Comparison of ENCODE assay signal across 8 cellular contexts in the genomic region with DNA sequence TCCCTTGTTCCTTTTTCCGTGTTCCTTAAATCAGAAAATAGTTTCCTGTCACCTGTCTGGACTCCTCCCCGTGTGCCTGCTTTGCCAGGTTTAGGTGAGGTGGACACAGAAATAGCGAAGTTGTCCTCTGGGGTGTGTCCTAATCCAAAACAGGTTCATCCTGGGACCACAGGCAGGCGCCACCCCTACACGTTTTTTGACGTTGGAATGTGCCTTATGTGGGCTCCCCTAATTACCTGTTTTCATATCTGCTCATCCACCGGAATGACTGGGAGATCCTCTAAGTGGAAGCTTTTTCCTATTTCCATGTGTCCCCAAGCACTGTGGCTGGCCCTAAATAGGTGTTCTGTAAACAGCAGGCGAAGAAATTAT. TPM values are rescaled to one million over a fixed set of nuclear protein-coding genes. Genes with fewer than 3 reads are reported as not detected.
DNase-seq lines count a peak whose midpoint lies in the region; ATAC-seq and TF ChIP-seq lines count a peak whose summit lies in the region.

No MANE protein-coding gene starts in this region.

- no peak overlapping the region for H4K91ac ChIP-seq in neuronal stem cell (ENCODE audit: low read depth, low read length, poor library complexity)

- H3K27ac ChIP-seq in DOHH2 (ENCODE audit: low read depth, low read length) (no peak overlapping the region), neuronal stem cell (replicated peaks; ENCODE audit: low read length) (no peak overlapping the region)

- peak; percentile 10 for ATAC-seq in HG03066 (IDR thresholded peaks at IDR 0.05; ENCODE audit: low read depth, unreplicated experiment)
- ATAC-seq in central memory CD8-positive, alpha-beta T cell (replicated peaks; ENCODE audit: extremely low read depth, poor library complexity, severe bottlenecking), result no peak
- ATAC-seq in HG03565 (IDR thresholded peaks at IDR 0.05; ENCODE audit: unreplicated experiment), result no peak
- ATAC-seq in GM21447 (IDR thresholded peaks at IDR 0.05; ENCODE audit: unreplicated experiment), result no peak

- no peaks in the 10 kb centered on the region for H3K79me1 ChIP-seq in neuronal stem cell (ENCODE audit: low read depth, low read length)

- peaks cover 38% of the 10 kb centered on the region for H3K79me2 ChIP-seq in DOHH2 (ENCODE audit: control insufficient read depth, low read length)

- no peaks in the 10 kb centered on the region for H3F3A ChIP-seq in DOHH2 (ENCODE audit: control insufficient read depth, insufficient read depth)

- no peak overlapping the region for H2BK15ac ChIP-seq in neuronal stem cell (ENCODE audit: low read length)

- H3K9ac ChIP-seq in neuronal stem cell (ENCODE audit: low read depth, low read length, poor library complexity), result no peak overlapping the region

- H3K9me3 ChIP-seq in DOHH2 (ENCODE audit: control insufficient read depth, insufficient read depth, low read length), result no peaks in the 10 kb centered on the region
- peaks cover 0 to 3% of the 10 kb centered on the region in 2 donors for H3K9me3 ChIP-seq in neuronal stem cell (replicated peaks in 1 of 2; ENCODE audit: control insufficient read depth in 2 of 2, insufficient read depth in 1 of 2, low read depth in 1 of 2, low read length in 2 of 2)

- no peaks in the 10 kb centered on the region for H3K9me3 Mint-ChIP-seq in central memory CD8-positive, alpha-beta T cell

- H3K4me2 ChIP-seq in DOHH2 (ENCODE audit: low read length) (peak overlapping the region; percentile 65), neuronal stem cell (ENCODE audit: insufficient read depth, low read length, poor library complexity, severe bottlenecking) (peak overlapping the region; percentile 91)

- no peaks in the 10 kb centered on the region for H3K36me3 Mint-ChIP-seq in central memory CD8-positive, alpha-beta T cell (ENCODE audit: insufficient read depth)

- no peak overlapping the region for H2BK12ac ChIP-seq in neuronal stem cell (ENCODE audit: low read length)

- H3K36me3 ChIP-seq in DOHH2 (ENCODE audit: control insufficient read depth, low read length), result no peaks in the 10 kb centered on the region
- H3K36me3 ChIP-seq in neuronal stem cell (replicated peaks in 1 of 2; ENCODE audit: control insufficient read depth in 2 of 2, insufficient read depth in 2 of 2, low read length in 2 of 2), result no peaks in the 10 kb centered on the region

- no peak overlapping the region for H3K23ac ChIP-seq in neuronal stem cell (ENCODE audit: low read depth, low read length, poor library complexity)

- H3K14ac ChIP-seq in neuronal stem cell (ENCODE audit: low read length), result no peak overlapping the region

- H3K4me1 Mint-ChIP-seq in central memory CD8-positive, alpha-beta T cell, result peaks cover 11% of the 10 kb centered on the region

- no peak for DNase-seq in central memory CD8-positive, alpha-beta T cell (ENCODE audit: low spot score in 2 of 2)
- DNase-seq in neuronal stem cell (ENCODE audit: low spot score) (no peak), medulla oblongata (ENCODE audit: extremely low spot score) (no peak)
- DNase-seq in stimulated activated CD4-positive, alpha-beta T cell treated with anti-CD3 and anti-CD28 coated beads, Interleukin-15, amount 100 ng/mL, for 24 hours, result no peak

- peaks cover 7% of the 10 kb centered on the region; the same call in 1 of the 2 replicates for H4K20me1 ChIP-seq in DOHH2 (ENCODE audit: control insufficient read depth, insufficient read depth, low read depth, low read length)

- H3K4me1 ChIP-seq in DOHH2 (ENCODE audit: control insufficient read depth, low read length) (peaks cover 21% of the 10 kb centered on the region), neuronal stem cell (ENCODE audit: control insufficient read depth in 2 of 2, insufficient read depth in 1 of 2, low read depth in 1 of 2, low read length in 2 of 2) (peaks cover 3 to 9% of the 10 kb centered on the region in 2 donors)

- peak overlapping the region; percentile 94 for H3K4me3 ChIP-seq in DOHH2 (ENCODE audit: low read length)
- peak overlapping the region in 1 of 2 donors; percentile 85 for H3K4me3 ChIP-seq in neuronal stem cell (ENCODE audit: low read length in 2 of 2)

- no peak overlapping the region for H3K27ac Mint-ChIP-seq in central memory CD8-positive, alpha-beta T cell (ENCODE audit: low read depth)

- H2AFZ ChIP-seq in neuronal stem cell (ENCODE audit: low read length), result peak overlapping the region; percentile 97

- peak; percentile 18 for TF ChIP-seq CTCF in DOHH2 (IDR thresholded peaks at IDR 0.05; ENCODE audit: low read depth, low read length, poor library complexity, severe bottlenecking)

- no CpG with 5 or more reads among the region's 8 CpGs for WGBS in neuronal stem cell (ENCODE audit: extremely low coverage in 2 of 2, insufficient read length in 2 of 2, insufficient replicate concordance in 1 of 2), 2 donors

- H4K8ac ChIP-seq in neuronal stem cell (ENCODE audit: low read depth, low read length), result no peak overlapping the region

- H2BK5ac ChIP-seq in neuronal stem cell (ENCODE audit: low read length), result no peak overlapping the region

- H3K4me3 Mint-ChIP-seq in central memory CD8-positive, alpha-beta T cell, result peak overlapping the region; percentile 51

- no peaks in the 10 kb centered on the region for H3K9me2 ChIP-seq in DOHH2 (replicated peaks; ENCODE audit: control insufficient read depth, low read length)

- H2AK5ac ChIP-seq in neuronal stem cell (ENCODE audit: low read depth, low read length), result no peak overlapping the region

- H2BK120ac ChIP-seq in neuronal stem cell (ENCODE audit: low read depth, low read length), result no peak overlapping the region

- H3K4ac ChIP-seq in neuronal stem cell (ENCODE audit: low read length), result no peak overlapping the region

- no peak overlapping the region for H3K18ac ChIP-seq in neuronal stem cell (ENCODE audit: low read length)

- H3K27me3 ChIP-seq in DOHH2 (ENCODE audit: control insufficient read depth, low read length) (peaks cover 14% of the 10 kb centered on the region), neuronal stem cell (ENCODE audit: control insufficient read depth in 3 of 3, insufficient read depth in 3 of 3, low read depth in 1 of 3, low read length in 3 of 3) (peaks cover 0 to 7% (median 4%) of the 10 kb centered on the region in 3 experiments)

- H3K27me3 Mint-ChIP-seq in central memory CD8-positive, alpha-beta T cell, result peaks cover 93% of the 10 kb centered on the region

RNA-seq across cellular contexts. Expression of a gene that starts 49.0 kb away (rescaled TPM):
- 8.8 TPM for polyA plus RNA-seq in neuronal stem cell (2013, experiment 1 of 2)
- polyA plus RNA-seq in neuronal stem cell (2013, experiment 2 of 2), result 9.1 TPM

RNA-seq across cellular contexts. Expression of a gene that starts 55.7 kb away (rescaled TPM):
- 148 TPM for polyA plus RNA-seq in neuronal stem cell (2013, experiment 1 of 2)
- polyA plus RNA-seq in neuronal stem cell (2013, experiment 2 of 2), result 150 TPM
